In the genomic region with DNA sequence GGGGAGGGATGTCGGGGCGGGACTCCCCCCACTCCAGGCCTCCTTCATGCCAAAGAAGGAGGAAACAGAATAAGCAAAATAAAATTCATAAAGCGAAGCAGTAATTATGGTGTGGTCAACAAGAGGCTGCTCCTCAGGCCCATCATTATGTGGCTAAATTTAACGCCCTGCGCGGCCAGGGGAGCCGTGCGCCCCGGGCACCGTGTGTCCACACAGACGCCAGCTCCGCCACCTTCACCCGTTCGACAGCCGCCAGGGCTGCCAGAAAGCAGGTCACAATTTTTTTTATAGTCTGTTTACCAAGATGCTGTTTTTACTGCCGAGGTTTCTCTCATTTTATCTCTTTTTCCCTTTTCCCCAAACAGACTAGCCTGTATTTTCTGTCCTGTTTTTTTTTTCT, we compare ENCODE assay signal across 23 cellular contexts. TPM values are rescaled to one million over a fixed set of nuclear protein-coding genes. Genes with fewer than 3 reads are reported as not detected.
DNase-seq lines count a peak whose midpoint lies in the region; TF ChIP-seq lines count a peak whose summit lies in the region.
"Had no signal": no experiment of that assay in that cellular context is flagged by ENCODE, and none has a peak within 500 bp of the region (broad histone marks: within the 10 kb centered on the region; RNA-seq: fewer than 3 reads in every experiment).

No MANE protein-coding gene starts in this region.

- H3K23ac ChIP-seq in mesenchymal stem cell (ENCODE audit: low read length in 2 of 2) = no peak overlapping the region

- WGBS in mesenchymal stem cell = 98% methylated on average over 14 of the region's 16 CpGs

- peak overlapping the region; percentile 23 for H3K27ac ChIP-seq in C4-2B
- no peak overlapping the region for H3K27ac ChIP-seq in mesenchymal stem cell (ENCODE audit: low read length, poor library complexity, severe bottlenecking)
- H3K27ac ChIP-seq: 22Rv1; A549; BLaER1 treated with 17β-estradiol and CSF1 and Interleukin-3, amounts not matched to agents 10 nM and 100 nM had no signal

- H2AK5ac ChIP-seq in mesenchymal stem cell (ENCODE audit: low read length, severe bottlenecking) = no peak overlapping the region

- H2BK5ac ChIP-seq in mesenchymal stem cell (ENCODE audit: low read depth, low read length, poor library complexity, severe bottlenecking) = no peak overlapping the region

- no peak for TF ChIP-seq CTCF in C4-2B (conservative IDR thresholded peaks at IDR 0.05)

- H2BK15ac ChIP-seq in mesenchymal stem cell (ENCODE audit: low read depth, poor library complexity, severe bottlenecking) = no peak overlapping the region

- no peak overlapping the region for H3K4ac ChIP-seq in mesenchymal stem cell (ENCODE audit: low read depth in 1 of 2, low read length in 2 of 2)

- no peak overlapping the region for H2BK12ac ChIP-seq in mesenchymal stem cell (ENCODE audit: low read length in 2 of 2)

- peaks cover 1% of the 10 kb centered on the region for H3K79me1 ChIP-seq in mesenchymal stem cell (replicated peaks; ENCODE audit: low read length, poor library complexity, severe bottlenecking)

- DNase-seq in NCI-H2227 treated with DMSO at 0.1 percent for 48 hours (lab: John Stamatoyannopoulos, UW) (peak; percentile 37), mesenchymal stem cell (no peak), HuH-7 (ENCODE audit: low spot score) (no peak), UCSD-AML1 (lab: John Stamatoyannopoulos, UW; ENCODE audit: unreplicated experiment) (no peak), NCI-H82 treated with DMSO at 0.1 percent for 48 hours (lab: John Stamatoyannopoulos, UW; ENCODE audit: unreplicated experiment) (no peak)
- DNase-seq: AML-193; CD4-positive, alpha-beta memory T cell; CD4-positive, CD25-positive, alpha-beta regulatory T cell; CD8-positive, alpha-beta memory T cell; COR-L47; DMS 273 treated with DMSO at 0.1 percent for 48 hours; DMS153; DMS53; DMS79; DND-41; EL; GDM1 had no signal

- H2AFZ ChIP-seq in mesenchymal stem cell (ENCODE audit: low read depth, low read length) = no peak overlapping the region

- no peak overlapping the region for H3K14ac ChIP-seq in mesenchymal stem cell (ENCODE audit: low read length in 2 of 2)

- H3K9ac ChIP-seq in mesenchymal stem cell (ENCODE audit: low read length) = no peak overlapping the region
- H3K9ac ChIP-seq: BLaER1 treated with 17β-estradiol and CSF1 and Interleukin-3, amounts not matched to agents 10 nM and 100 nM had no signal

- no peaks in the 10 kb centered on the region for H3K27me3 ChIP-seq in mesenchymal stem cell (ENCODE audit: control insufficient read depth in 1 of 2, insufficient read depth in 1 of 2, low read length in 2 of 2)
- H3K27me3 ChIP-seq: BLaER1 treated with 17β-estradiol and CSF1 and Interleukin-3, amounts not matched to agents 10 nM and 100 nM had no signal

- H3K36me3 ChIP-seq in mesenchymal stem cell (ENCODE audit: control insufficient read depth in 1 of 2, insufficient read depth in 2 of 2, low read depth in 1 of 2, low read length in 2 of 2) = no peaks in the 10 kb centered on the region

- H3K9me3 ChIP-seq in mesenchymal stem cell (ENCODE audit: control insufficient read depth, low read length) = no peaks in the 10 kb centered on the region
- H3K9me3 ChIP-seq: A549; BLaER1 treated with 17β-estradiol and CSF1 and Interleukin-3, amounts not matched to agents 10 nM and 100 nM had no signal

- H3K4me2 ChIP-seq in mesenchymal stem cell (ENCODE audit: low read length, poor library complexity, severe bottlenecking) = no peak overlapping the region
- H3K4me2 ChIP-seq: A549; BLaER1 treated with 17β-estradiol and CSF1 and Interleukin-3, amounts not matched to agents 10 nM and 100 nM had no signal

- no peak overlapping the region for H2BK120ac ChIP-seq in mesenchymal stem cell (ENCODE audit: low read depth, low read length)

- H3K4me1 ChIP-seq in mesenchymal stem cell (ENCODE audit: control insufficient read depth, insufficient read depth, low read depth, low read length) = peaks cover 8% of the 10 kb centered on the region

- H4K8ac ChIP-seq in mesenchymal stem cell (ENCODE audit: low read length) = no peak overlapping the region

- H3K4me3 ChIP-seq in mesenchymal stem cell (ENCODE audit: insufficient read depth in 1 of 2, low read depth in 1 of 2, low read length in 2 of 2) = no peak overlapping the region
- H3K4me3 ChIP-seq: A549; BLaER1 treated with 17β-estradiol and CSF1 and Interleukin-3, amounts not matched to agents 10 nM and 100 nM; GM12878 had no signal

- H4K91ac ChIP-seq in mesenchymal stem cell (ENCODE audit: low read length) = peak overlapping the region; percentile 80

- H3K18ac ChIP-seq in mesenchymal stem cell (ENCODE audit: low read depth in 1 of 2, low read length in 2 of 2) = no peak overlapping the region

RNA-seq across cellular contexts. Expression of gene NHEJ1, which starts 31.0 kb away (rescaled TPM):
- 11.8 TPM for polyA plus RNA-seq in mesenchymal stem cell (2013, experiment 1 of 2)
- polyA plus RNA-seq in mesenchymal stem cell (2013, experiment 2 of 2) = 11.1 TPM

RNA-seq across cellular contexts. Expression of gene SLC23A3, which starts 40.2 kb away (rescaled TPM):
- 0.25 TPM for polyA plus RNA-seq in mesenchymal stem cell (2013, experiment 1 of 2)
- 0.25 TPM for polyA plus RNA-seq in mesenchymal stem cell (2013, experiment 2 of 2)
- polyA plus RNA-seq: CD14-positive monocyte; CD4-positive, alpha-beta memory T cell; CD4-positive, CD25-positive, alpha-beta regulatory T cell; CD8-positive, alpha-beta memory T cell had no signal

RNA-seq across cellular contexts. Expression of gene CNPPD1, which starts 47.1 kb away (rescaled TPM):
- polyA plus RNA-seq in mesenchymal stem cell (2013, experiment 1 of 2) = 23.5 TPM
- 22.7 TPM for polyA plus RNA-seq in mesenchymal stem cell (2013, experiment 2 of 2)

RNA-seq across cellular contexts. Expression of gene RETREG2, which starts 48.5 kb away (rescaled TPM):
- 46.4 TPM for polyA plus RNA-seq in mesenchymal stem cell (2013, experiment 1 of 2)
- polyA plus RNA-seq in mesenchymal stem cell (2013, experiment 2 of 2) = 44.6 TPM
